ENCODE assay signal across 1 cellular context in the genomic region with DNA sequence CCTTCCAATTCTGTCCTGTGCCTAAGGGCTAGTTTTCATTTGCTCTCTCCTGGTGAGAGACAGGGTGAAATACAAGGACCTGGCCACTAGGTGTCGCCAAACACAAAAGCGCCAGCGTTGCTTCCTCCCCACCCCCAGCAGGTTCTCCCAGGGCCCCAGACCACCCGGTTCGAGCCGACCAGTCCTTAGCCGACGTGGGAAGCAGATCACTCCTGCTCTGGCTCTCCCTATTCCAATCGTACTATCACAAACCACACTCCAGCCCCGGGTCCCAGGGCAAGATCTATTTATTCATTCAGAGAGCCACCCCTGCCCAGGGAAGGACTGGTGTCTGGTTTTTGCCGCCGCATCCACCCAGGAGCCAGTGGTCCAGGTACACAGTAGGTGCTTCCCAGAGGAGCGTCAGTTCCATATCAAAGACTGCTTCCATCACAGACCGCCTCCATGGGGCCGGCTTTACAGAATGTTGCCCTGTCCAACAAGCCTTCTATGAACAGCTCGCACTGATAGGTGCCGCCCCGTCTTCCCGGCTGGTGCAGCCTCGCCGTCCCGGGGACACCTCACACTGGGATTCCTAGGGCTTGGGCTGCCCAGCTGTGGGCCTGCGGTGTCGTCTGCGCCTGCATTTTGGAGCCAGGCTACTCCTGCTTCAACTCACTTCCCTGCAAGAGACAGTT.
TF ChIP-seq lines count a peak whose summit lies in the region.

No MANE protein-coding gene starts in this region.

TF ChIP-seq in HepG2, 621 proteins besides CTCF, POLR2A, EP300 and RAD21 (continued from another document):
- TF ChIP-seq, protein P1, sequence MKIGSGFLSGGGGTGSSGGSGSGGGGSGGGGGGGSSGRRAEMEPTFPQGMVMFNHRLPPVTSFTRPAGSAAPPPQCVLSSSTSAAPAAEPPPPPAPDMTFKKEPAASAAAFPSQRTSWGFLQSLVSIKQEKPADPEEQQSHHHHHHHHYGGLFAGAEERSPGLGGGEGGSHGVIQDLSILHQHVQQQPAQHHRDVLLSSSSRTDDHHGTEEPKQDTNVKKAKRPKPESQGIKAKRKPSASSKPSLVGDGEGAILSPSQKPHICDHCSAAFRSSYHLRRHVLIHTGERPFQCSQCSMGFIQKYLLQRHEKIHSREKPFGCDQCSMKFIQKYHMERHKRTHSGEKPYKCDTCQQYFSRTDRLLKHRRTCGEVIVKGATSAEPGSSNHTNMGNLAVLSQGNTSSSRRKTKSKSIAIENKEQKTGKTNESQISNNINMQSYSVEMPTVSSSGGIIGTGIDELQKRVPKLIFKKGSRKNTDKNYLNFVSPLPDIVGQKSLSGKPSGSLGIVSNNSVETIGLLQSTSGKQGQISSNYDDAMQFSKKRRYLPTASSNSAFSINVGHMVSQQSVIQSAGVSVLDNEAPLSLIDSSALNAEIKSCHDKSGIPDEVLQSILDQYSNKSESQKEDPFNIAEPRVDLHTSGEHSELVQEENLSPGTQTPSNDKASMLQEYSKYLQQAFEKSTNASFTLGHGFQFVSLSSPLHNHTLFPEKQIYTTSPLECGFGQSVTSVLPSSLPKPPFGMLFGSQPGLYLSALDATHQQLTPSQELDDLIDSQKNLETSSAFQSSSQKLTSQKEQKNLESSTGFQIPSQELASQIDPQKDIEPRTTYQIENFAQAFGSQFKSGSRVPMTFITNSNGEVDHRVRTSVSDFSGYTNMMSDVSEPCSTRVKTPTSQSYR (CRISPR knock-in tag; IDR thresholded peaks at IDR 0.05; ENCODE audit: borderline replicate concordance): peak; percentile 78
- TF ChIP-seq, protein P2, sequence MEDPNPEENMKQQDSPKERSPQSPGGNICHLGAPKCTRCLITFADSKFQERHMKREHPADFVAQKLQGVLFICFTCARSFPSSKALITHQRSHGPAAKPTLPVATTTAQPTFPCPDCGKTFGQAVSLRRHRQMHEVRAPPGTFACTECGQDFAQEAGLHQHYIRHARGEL (CRISPR knock-in tag; IDR thresholded peaks at IDR 0.05): peak; percentile 100
- TF ChIP-seq U2AF2 (IDR thresholded peaks at IDR 0.05; ENCODE audit: low read depth, low read length) (no peak), ZNF652 (CRISPR knock-in tag; IDR thresholded peaks at IDR 0.05; ENCODE audit: borderline replicate concordance, low read depth) (no peak), ZKSCAN8 (CRISPR knock-in tag; IDR thresholded peaks at IDR 0.05; ENCODE audit: borderline replicate concordance) (no peak), SAP130 (CRISPR knock-in tag; IDR thresholded peaks at IDR 0.05; ENCODE audit: low read depth) (0 out of 2 replicates have a peak, but pooled peaks have one; percentile 40), MAFG (CRISPR knock-in tag; IDR thresholded peaks at IDR 0.05) (no peak), ARNT2 (CRISPR knock-in tag; IDR thresholded peaks at IDR 0.05; ENCODE audit: low read depth) (0 out of 2 replicates have a peak, but pooled peaks have one; percentile 59), ZNF747 (CRISPR knock-in tag; IDR thresholded peaks at IDR 0.05; ENCODE audit: borderline replicate concordance) (peak; percentile 38; the same call in 1 of the 2 replicates), YY1 (IDR thresholded peaks at IDR 0.05; ENCODE audit: insufficient read depth, insufficient replicate concordance, low read depth, low read length) (no peak), BHLHE40 (IDR thresholded peaks at IDR 0.05; ENCODE audit: low read length) (no peak), PLRG1 (conservative IDR thresholded peaks at IDR 0.05) (no peak), ZNF790 (CRISPR knock-in tag; IDR thresholded peaks at IDR 0.05; ENCODE audit: borderline replicate concordance) (no peak), TOPORS (CRISPR knock-in tag; IDR thresholded peaks at IDR 0.05) (0 out of 2 replicates have a peak, but pooled peaks have one; percentile 36), CBFB (CRISPR knock-in tag; IDR thresholded peaks at IDR 0.05) (no peak), ATF7 (IDR thresholded peaks at IDR 0.05) (no peak), ATF7 (CRISPR knock-in tag; IDR thresholded peaks at IDR 0.05) (no peak), HCFC1 (IDR thresholded peaks at IDR 0.05; ENCODE audit: low read depth, low read length) (no peak), MIER2 (CRISPR knock-in tag; IDR thresholded peaks at IDR 0.05) (no peak), KAT8 (CRISPR knock-in tag; IDR thresholded peaks at IDR 0.05) (0 out of 2 replicates have a peak, but pooled peaks have one; percentile 18), SRY (CRISPR knock-in tag; IDR thresholded peaks at IDR 0.05) (no peak), ZNF549 (CRISPR knock-in tag; IDR thresholded peaks at IDR 0.05) (no peak), CHD2 (IDR thresholded peaks at IDR 0.05; ENCODE audit: low read depth, low read length) (no peak), DPF2 (CRISPR knock-in tag; IDR thresholded peaks at IDR 0.05; ENCODE audit: borderline replicate concordance, low read depth) (no peak), ZEB1 (IDR thresholded peaks at IDR 0.05; ENCODE audit: insufficient replicate concordance, low read depth) (peak; percentile 1), TCF7L2 (IDR thresholded peaks at IDR 0.05; ENCODE audit: low read depth, low read length) (no peak), NRL (CRISPR knock-in tag; IDR thresholded peaks at IDR 0.05; ENCODE audit: borderline replicate concordance) (no peak), MAFF (IDR thresholded peaks at IDR 0.05; ENCODE audit: low read depth, low read length) (no peak), CBX2 (IDR thresholded peaks at IDR 0.05; ENCODE audit: low read depth, low read length) (no peak), CBX2 (CRISPR knock-in tag; IDR thresholded peaks at IDR 0.05; ENCODE audit: low read depth) (no peak)
- TF ChIP-seq, protein P3, sequence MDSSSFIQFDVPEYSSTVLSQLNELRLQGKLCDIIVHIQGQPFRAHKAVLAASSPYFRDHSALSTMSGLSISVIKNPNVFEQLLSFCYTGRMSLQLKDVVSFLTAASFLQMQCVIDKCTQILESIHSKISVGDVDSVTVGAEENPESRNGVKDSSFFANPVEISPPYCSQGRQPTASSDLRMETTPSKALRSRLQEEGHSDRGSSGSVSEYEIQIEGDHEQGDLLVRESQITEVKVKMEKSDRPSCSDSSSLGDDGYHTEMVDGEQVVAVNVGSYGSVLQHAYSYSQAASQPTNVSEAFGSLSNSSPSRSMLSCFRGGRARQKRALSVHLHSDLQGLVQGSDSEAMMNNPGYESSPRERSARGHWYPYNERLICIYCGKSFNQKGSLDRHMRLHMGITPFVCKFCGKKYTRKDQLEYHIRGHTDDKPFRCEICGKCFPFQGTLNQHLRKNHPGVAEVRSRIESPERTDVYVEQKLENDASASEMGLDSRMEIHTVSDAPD (CRISPR knock-in tag; IDR thresholded peaks at IDR 0.05): no peak
- TF ChIP-seq, protein P4, sequence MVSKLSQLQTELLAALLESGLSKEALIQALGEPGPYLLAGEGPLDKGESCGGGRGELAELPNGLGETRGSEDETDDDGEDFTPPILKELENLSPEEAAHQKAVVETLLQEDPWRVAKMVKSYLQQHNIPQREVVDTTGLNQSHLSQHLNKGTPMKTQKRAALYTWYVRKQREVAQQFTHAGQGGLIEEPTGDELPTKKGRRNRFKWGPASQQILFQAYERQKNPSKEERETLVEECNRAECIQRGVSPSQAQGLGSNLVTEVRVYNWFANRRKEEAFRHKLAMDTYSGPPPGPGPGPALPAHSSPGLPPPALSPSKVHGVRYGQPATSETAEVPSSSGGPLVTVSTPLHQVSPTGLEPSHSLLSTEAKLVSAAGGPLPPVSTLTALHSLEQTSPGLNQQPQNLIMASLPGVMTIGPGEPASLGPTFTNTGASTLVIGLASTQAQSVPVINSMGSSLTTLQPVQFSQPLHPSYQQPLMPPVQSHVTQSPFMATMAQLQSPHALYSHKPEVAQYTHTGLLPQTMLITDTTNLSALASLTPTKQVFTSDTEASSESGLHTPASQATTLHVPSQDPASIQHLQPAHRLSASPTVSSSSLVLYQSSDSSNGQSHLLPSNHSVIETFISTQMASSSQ (IDR thresholded peaks at IDR 0.05; ENCODE audit: low read depth): no peak
- TF ChIP-seq, protein P4 (CRISPR knock-in tag; IDR thresholded peaks at IDR 0.05; ENCODE audit: borderline replicate concordance): no peak
- TF ChIP-seq, protein P5, sequence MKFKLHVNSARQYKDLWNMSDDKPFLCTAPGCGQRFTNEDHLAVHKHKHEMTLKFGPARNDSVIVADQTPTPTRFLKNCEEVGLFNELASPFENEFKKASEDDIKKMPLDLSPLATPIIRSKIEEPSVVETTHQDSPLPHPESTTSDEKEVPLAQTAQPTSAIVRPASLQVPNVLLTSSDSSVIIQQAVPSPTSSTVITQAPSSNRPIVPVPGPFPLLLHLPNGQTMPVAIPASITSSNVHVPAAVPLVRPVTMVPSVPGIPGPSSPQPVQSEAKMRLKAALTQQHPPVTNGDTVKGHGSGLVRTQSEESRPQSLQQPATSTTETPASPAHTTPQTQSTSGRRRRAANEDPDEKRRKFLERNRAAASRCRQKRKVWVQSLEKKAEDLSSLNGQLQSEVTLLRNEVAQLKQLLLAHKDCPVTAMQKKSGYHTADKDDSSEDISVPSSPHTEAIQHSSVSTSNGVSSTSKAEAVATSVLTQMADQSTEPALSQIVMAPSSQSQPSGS (CRISPR knock-in tag; IDR thresholded peaks at IDR 0.05): no peak
- TF ChIP-seq, protein P6, sequence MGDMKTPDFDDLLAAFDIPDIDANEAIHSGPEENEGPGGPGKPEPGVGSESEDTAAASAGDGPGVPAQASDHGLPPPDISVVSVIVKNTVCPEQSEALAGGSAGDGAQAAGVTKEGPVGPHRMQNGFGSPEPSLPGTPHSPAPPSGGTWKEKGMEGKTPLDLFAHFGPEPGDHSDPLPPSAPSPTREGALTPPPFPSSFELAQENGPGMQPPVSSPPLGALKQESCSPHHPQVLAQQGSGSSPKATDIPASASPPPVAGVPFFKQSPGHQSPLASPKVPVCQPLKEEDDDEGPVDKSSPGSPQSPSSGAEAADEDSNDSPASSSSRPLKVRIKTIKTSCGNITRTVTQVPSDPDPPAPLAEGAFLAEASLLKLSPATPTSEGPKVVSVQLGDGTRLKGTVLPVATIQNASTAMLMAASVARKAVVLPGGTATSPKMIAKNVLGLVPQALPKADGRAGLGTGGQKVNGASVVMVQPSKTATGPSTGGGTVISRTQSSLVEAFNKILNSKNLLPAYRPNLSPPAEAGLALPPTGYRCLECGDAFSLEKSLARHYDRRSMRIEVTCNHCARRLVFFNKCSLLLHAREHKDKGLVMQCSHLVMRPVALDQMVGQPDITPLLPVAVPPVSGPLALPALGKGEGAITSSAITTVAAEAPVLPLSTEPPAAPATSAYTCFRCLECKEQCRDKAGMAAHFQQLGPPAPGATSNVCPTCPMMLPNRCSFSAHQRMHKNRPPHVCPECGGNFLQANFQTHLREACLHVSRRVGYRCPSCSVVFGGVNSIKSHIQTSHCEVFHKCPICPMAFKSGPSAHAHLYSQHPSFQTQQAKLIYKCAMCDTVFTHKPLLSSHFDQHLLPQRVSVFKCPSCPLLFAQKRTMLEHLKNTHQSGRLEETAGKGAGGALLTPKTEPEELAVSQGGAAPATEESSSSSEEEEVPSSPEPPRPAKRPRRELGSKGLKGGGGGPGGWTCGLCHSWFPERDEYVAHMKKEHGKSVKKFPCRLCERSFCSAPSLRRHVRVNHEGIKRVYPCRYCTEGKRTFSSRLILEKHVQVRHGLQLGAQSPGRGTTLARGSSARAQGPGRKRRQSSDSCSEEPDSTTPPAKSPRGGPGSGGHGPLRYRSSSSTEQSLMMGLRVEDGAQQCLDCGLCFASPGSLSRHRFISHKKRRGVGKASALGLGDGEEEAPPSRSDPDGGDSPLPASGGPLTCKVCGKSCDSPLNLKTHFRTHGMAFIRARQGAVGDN (CRISPR knock-in tag; IDR thresholded peaks at IDR 0.05): peak; percentile 77
- TF ChIP-seq, protein P7, sequence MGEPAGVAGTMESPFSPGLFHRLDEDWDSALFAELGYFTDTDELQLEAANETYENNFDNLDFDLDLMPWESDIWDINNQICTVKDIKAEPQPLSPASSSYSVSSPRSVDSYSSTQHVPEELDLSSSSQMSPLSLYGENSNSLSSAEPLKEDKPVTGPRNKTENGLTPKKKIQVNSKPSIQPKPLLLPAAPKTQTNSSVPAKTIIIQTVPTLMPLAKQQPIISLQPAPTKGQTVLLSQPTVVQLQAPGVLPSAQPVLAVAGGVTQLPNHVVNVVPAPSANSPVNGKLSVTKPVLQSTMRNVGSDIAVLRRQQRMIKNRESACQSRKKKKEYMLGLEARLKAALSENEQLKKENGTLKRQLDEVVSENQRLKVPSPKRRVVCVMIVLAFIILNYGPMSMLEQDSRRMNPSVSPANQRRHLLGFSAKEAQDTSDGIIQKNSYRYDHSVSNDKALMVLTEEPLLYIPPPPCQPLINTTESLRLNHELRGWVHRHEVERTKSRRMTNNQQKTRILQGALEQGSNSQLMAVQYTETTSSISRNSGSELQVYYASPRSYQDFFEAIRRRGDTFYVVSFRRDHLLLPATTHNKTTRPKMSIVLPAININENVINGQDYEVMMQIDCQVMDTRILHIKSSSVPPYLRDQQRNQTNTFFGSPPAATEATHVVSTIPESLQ (CRISPR knock-in tag; conservative IDR thresholded peaks at IDR 0.05): no peak
- TF ChIP-seq, protein P8, sequence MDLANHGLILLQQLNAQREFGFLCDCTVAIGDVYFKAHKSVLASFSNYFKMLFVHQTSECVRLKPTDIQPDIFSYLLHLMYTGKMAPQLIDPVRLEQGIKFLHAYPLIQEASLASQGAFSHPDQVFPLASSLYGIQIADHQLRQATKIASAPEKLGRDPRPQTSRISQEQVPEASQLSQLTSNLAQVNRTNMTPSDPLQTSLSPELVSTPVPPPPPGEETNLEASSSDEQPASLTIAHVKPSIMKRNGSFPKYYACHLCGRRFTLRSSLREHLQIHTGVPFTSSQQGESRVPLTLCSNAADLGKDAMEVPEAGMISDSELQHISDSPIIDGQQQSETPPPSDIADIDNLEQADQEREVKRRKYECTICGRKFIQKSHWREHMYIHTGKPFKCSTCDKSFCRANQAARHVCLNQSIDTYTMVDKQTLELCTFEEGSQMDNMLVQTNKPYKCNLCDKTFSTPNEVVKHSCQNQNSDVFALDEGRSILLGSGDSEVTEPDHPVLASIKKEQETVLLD (CRISPR knock-in tag; IDR thresholded peaks at IDR 0.05; ENCODE audit: low read depth): no peak
